ENCODE assay signal across 9 cellular contexts in the genomic region with DNA sequence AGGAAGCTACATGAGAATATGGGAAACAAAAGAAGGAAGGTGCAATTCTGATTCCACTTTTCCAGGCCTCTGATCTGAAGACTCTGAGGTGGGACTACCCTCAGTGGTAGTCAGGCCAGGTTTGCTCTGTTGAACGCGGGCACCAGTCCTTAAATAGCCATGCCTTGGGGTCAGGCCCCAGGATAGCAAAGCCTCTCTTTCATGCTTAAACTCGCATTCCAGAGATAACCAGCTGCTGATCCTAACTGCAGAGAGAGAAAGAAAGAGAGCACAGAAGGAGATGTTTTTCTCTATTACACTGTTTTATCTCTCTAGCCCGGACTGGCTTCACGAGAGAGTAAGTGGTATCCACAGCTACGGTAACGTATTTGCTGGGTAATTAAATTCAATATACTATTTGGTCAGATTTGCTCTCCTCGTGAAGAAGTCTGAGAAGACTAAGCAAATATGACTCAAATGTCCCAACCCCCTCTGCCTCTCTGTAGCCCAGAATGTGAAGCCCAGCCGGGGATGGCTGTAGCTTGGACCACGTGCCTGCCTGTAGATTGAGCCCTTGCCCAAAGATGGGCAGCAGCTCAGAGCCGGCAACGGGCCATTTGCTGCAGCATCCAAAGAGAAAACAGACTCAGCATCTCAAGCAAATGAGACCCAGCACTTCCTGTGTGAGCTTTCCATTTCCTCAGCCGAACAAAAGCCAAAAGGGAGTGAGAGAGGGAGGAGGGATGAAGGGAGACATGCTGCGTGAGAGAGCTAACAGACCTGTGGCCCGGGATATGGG.
DNase-seq lines count a peak whose midpoint lies in the region; ATAC-seq, FAIRE-seq and TF ChIP-seq lines count a peak whose summit lies in the region.
"Had no signal": no experiment of that assay in that cellular context is flagged by ENCODE, and none has a peak within 500 bp of the region (broad histone marks: within the 10 kb centered on the region; RNA-seq: fewer than 3 reads in every experiment).

No MANE protein-coding gene starts in this region.

- CTCF ChIA-PET in WTC11 (lab: Charles Lee) = interaction anchor here (1.3 to 1.6 kb wide), 3 partner anchors 64 to 126 kb away, joined by 5 to 10 read pairs (median 8); a partner anchor contains a TSS
- CTCF ChIA-PET in A673 (lab: Charles Lee) = no interaction called here

- H3K36me3 ChIP-seq in cardiac muscle cell (no peaks in the 10 kb centered on the region), pancreas (peaks cover 0 to 4% (median 0%) of the 10 kb centered on the region in 3 donors), A673 (ENCODE audit: insufficient read depth, low read length, poor library complexity, severe bottlenecking) (no peaks in the 10 kb centered on the region)

- BruUV-seq in A673 (replicated peaks; lab: Mats Ljungman, UMichigan) = no TSS peak

- POLR2A ChIA-PET in WTC11 (lab: Charles Lee) = interaction anchor here (0.6 to 1.1 kb wide), 3 partner anchors 10 to 96 kb away, joined by 3 to 5 read pairs (median 3); no protein-coding TSS in a partner anchor
- POLR2A ChIA-PET in A673 (lab: Charles Lee; ENCODE audit: low non-redundant PET) = no interaction called here

- H3K9me3 ChIP-seq in cardiac muscle cell (ENCODE audit: low read depth) = no peaks in the 10 kb centered on the region
- no peaks in the 10 kb centered on the region for H3K9me3 ChIP-seq in pancreas
- H3K9me3 ChIP-seq in A673 (ENCODE audit: low read depth, low read length, poor library complexity, severe bottlenecking) = no peaks in the 10 kb centered on the region

- H3K4me3 ChIP-seq in AG10803 (ENCODE audit: low read length) = peak overlapping the region; percentile 26
- H3K4me3 ChIP-seq in cardiac muscle cell = no peak overlapping the region
- H3K4me3 ChIP-seq in pancreas = no peak overlapping the region
- H3K4me3 ChIP-seq in A673 (ENCODE audit: low read depth, low read length, poor library complexity, severe bottlenecking) = no peak overlapping the region

- TF ChIP-seq CTCF in AG10803 (conservative IDR thresholded peaks at IDR 0.05; ENCODE audit: low read length) (no peak), WTC11 (IDR thresholded peaks at IDR 0.05) (no peak), cardiac muscle cell (IDR thresholded peaks at IDR 0.05; ENCODE audit: low read depth, low read length) (no peak), pancreas (IDR thresholded peaks at IDR 0.05) (no peak), A673 (conservative IDR thresholded peaks at IDR 0.05; ENCODE audit: low read depth, low read length) (no peak)

- 0 out of 2 replicates have a peak overlapping the region, but pooled peaks have one; percentile 42 for H3K27ac Mint-ChIP-seq in WTC11
- H3K27ac Mint-ChIP-seq: dendritic cell treated with granulocyte-macrophage colony-stimulating factor and Interleukin-4, amounts not matched to agents 40 ng/mL and 50 ng/mL, for 4 days had no signal

- DNase-seq in AG10803 (ENCODE audit: low read depth) (peak; percentile 94), WTC11 (ENCODE audit: low spot score) (no peak), cardiac muscle cell (ENCODE audit: low read depth in 1 of 2, low spot score in 1 of 2) (peak; percentile 84 to 96), pancreas (peak in 1 of 6 donors; percentile 45), DMS53 (lab: John Stamatoyannopoulos, UW) (no peak), SW 1271 (lab: John Stamatoyannopoulos, UW) (no peak), A673 (ENCODE audit: low spot score) (no peak)
- DNase-seq in effector CD8-positive, alpha-beta T cell (lab: John Stamatoyannopoulos, UW) = no peak

- H3K4me1 ChIP-seq in cardiac muscle cell (ENCODE audit: low read depth) (peaks cover 50% of the 10 kb centered on the region), pancreas (peaks cover 6 to 19% (median 14%) of the 10 kb centered on the region in 3 donors), A673 (ENCODE audit: insufficient read depth, low read length, poor library complexity, severe bottlenecking) (peaks cover 35% of the 10 kb centered on the region)

- ATAC-seq in WTC11 = peak; percentile 43
- ATAC-seq in pancreas = peak in 2 of 4 donors; percentile 31 to 33

- H3K27me3 Mint-ChIP-seq in WTC11 (ENCODE audit: low read depth) = no peaks in the 10 kb centered on the region

- peaks cover 7% of the 10 kb centered on the region; the same call in 1 of the 2 replicates for H3K36me3 Mint-ChIP-seq in WTC11

- WGBS in pancreas, 2 donors = 79 to 80% methylated on average over 15 of the region's 15 CpGs

- H3K4me1 Mint-ChIP-seq in WTC11 = peaks cover 15% of the 10 kb centered on the region

- no peak overlapping the region for H3K4me3 Mint-ChIP-seq in WTC11
- H3K4me3 Mint-ChIP-seq: dendritic cell treated with granulocyte-macrophage colony-stimulating factor and Interleukin-4, amounts not matched to agents 40 ng/mL and 50 ng/mL, for 4 days had no signal

- peak; percentile 65 for FAIRE-seq in pancreas (lab: Jason Lieb, UNC)

- H3K9me3 Mint-ChIP-seq in WTC11 = no peaks in the 10 kb centered on the region
- H3K9me3 Mint-ChIP-seq: dendritic cell treated with granulocyte-macrophage colony-stimulating factor and Interleukin-4, amounts not matched to agents 40 ng/mL and 50 ng/mL, for 4 days had no signal

- H3K27ac ChIP-seq in cardiac muscle cell (peak overlapping the region; percentile 98), pancreas (peak overlapping the region in 1 of 4 donors; percentile 18), A673 (ENCODE audit: low read depth, low read length, poor library complexity, severe bottlenecking) (no peak overlapping the region)

- H3K27me3 ChIP-seq in cardiac muscle cell = no peaks in the 10 kb centered on the region
- no peaks in the 10 kb centered on the region for H3K27me3 ChIP-seq in pancreas
- no peaks in the 10 kb centered on the region for H3K27me3 ChIP-seq in A673 (replicated peaks; ENCODE audit: insufficient read depth, low read depth, low read length, poor library complexity)

- intact Hi-C loops in pancreas (cut with DNase I) = no loop called here
- intact Hi-C loops in A673 (cut with micrococcal nuclease; ENCODE audit: unreplicated experiment) = no loop called here

TF ChIP-seq in WTC11, 78 proteins besides CTCF, POLR2A, EP300 and RAD21 (continues in another document):
- TF ChIP-seq ZNF138 (CRISPR knock-in tag; conservative IDR thresholded peaks at IDR 0.05) (no peak), PRRX2 (CRISPR knock-in tag; IDR thresholded peaks at IDR 0.05) (no peak)
- TF ChIP-seq, protein P1, sequence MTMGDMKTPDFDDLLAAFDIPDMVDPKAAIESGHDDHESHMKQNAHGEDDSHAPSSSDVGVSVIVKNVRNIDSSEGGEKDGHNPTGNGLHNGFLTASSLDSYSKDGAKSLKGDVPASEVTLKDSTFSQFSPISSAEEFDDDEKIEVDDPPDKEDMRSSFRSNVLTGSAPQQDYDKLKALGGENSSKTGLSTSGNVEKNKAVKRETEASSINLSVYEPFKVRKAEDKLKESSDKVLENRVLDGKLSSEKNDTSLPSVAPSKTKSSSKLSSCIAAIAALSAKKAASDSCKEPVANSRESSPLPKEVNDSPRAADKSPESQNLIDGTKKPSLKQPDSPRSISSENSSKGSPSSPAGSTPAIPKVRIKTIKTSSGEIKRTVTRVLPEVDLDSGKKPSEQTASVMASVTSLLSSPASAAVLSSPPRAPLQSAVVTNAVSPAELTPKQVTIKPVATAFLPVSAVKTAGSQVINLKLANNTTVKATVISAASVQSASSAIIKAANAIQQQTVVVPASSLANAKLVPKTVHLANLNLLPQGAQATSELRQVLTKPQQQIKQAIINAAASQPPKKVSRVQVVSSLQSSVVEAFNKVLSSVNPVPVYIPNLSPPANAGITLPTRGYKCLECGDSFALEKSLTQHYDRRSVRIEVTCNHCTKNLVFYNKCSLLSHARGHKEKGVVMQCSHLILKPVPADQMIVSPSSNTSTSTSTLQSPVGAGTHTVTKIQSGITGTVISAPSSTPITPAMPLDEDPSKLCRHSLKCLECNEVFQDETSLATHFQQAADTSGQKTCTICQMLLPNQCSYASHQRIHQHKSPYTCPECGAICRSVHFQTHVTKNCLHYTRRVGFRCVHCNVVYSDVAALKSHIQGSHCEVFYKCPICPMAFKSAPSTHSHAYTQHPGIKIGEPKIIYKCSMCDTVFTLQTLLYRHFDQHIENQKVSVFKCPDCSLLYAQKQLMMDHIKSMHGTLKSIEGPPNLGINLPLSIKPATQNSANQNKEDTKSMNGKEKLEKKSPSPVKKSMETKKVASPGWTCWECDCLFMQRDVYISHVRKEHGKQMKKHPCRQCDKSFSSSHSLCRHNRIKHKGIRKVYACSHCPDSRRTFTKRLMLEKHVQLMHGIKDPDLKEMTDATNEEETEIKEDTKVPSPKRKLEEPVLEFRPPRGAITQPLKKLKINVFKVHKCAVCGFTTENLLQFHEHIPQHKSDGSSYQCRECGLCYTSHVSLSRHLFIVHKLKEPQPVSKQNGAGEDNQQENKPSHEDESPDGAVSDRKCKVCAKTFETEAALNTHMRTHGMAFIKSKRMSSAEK (CRISPR knock-in tag; IDR thresholded peaks at IDR 0.05; ENCODE audit: borderline replicate concordance) = no peak
- TF ChIP-seq, protein P2, sequence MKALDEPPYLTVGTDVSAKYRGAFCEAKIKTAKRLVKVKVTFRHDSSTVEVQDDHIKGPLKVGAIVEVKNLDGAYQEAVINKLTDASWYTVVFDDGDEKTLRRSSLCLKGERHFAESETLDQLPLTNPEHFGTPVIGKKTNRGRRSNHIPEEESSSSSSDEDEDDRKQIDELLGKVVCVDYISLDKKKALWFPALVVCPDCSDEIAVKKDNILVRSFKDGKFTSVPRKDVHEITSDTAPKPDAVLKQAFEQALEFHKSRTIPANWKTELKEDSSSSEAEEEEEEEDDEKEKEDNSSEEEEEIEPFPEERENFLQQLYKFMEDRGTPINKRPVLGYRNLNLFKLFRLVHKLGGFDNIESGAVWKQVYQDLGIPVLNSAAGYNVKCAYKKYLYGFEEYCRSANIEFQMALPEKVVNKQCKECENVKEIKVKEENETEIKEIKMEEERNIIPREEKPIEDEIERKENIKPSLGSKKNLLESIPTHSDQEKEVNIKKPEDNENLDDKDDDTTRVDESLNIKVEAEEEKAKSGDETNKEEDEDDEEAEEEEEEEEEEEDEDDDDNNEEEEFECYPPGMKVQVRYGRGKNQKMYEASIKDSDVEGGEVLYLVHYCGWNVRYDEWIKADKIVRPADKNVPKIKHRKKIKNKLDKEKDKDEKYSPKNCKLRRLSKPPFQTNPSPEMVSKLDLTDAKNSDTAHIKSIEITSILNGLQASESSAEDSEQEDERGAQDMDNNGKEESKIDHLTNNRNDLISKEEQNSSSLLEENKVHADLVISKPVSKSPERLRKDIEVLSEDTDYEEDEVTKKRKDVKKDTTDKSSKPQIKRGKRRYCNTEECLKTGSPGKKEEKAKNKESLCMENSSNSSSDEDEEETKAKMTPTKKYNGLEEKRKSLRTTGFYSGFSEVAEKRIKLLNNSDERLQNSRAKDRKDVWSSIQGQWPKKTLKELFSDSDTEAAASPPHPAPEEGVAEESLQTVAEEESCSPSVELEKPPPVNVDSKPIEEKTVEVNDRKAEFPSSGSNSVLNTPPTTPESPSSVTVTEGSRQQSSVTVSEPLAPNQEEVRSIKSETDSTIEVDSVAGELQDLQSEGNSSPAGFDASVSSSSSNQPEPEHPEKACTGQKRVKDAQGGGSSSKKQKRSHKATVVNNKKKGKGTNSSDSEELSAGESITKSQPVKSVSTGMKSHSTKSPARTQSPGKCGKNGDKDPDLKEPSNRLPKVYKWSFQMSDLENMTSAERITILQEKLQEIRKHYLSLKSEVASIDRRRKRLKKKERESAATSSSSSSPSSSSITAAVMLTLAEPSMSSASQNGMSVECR (CRISPR knock-in tag; IDR thresholded peaks at IDR 0.05; ENCODE audit: borderline replicate concordance) = no peak

Comparison
In these comparisons a context has a peak if more than half of its experiments do, and no peak if none do; other contexts are left out.
1. DNase-seq: peak in AG10803 (single experiment) and cardiac muscle cell (2 of 2); none in WTC11 (single experiment), DMS53 (single experiment), SW 1271 (0 of 2), effector CD8-positive, alpha-beta T cell (single experiment) and A673 (single experiment).